In the genomic region with DNA sequence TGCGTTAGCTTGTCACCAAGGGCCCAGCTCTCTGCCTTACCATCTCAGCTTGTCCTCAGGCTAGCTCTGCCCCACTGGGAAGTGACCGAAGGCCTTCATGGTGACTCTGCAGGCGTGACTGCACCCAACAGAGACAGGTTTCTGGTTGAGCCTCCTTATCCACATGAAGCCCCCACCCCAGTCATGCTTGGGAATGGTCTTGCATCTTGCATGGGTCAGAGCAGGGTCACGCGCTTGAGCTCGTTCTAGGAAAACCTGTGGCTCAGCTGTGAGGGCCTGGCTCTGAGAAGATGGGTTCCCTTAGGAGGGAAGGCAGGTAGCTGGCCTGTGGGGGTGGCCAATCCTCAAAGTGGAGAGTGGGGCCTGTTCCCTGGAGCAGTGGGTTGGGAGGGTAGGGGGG, we compare ENCODE assay signal across 15 cellular contexts.
DNase-seq lines count a peak whose midpoint lies in the region; ATAC-seq, FAIRE-seq and TF ChIP-seq lines count a peak whose summit lies in the region.
"Had no signal": no experiment of that assay in that cellular context is flagged by ENCODE, and none has a peak within 500 bp of the region (broad histone marks: within the 10 kb centered on the region; RNA-seq: fewer than 3 reads in every experiment).

No MANE protein-coding gene starts in this region.

- TF ChIP-seq CTCF in heart right ventricle (IDR thresholded peaks at IDR 0.05), result no peak
- TF ChIP-seq CTCF in kidney (IDR thresholded peaks at IDR 0.05; ENCODE audit: borderline replicate concordance, extremely low read depth, insufficient read depth), result no peak
- TF ChIP-seq CTCF in progenitor cell of endocrine pancreas (IDR thresholded peaks at IDR 0.05; ENCODE audit: unreplicated experiment), result no peak

- H3K27ac ChIP-seq in heart right ventricle (no peak overlapping the region), kidney (ENCODE audit: low read depth in 2 of 2, low read length in 2 of 2) (no peak overlapping the region), aorta (ENCODE audit: low read depth in 1 of 2, low read length in 2 of 2) (no peak overlapping the region)

- H3K36me3 ChIP-seq in heart right ventricle (peaks cover 0 to 85% (median 8%) of the 10 kb centered on the region in 9 donors), kidney (ENCODE audit: control insufficient read depth in 1 of 2, insufficient read depth in 2 of 2, low read length in 2 of 2) (peaks cover 7 to 9% of the 10 kb centered on the region in 2 donors), aorta (ENCODE audit: control insufficient read depth in 1 of 2, insufficient read depth in 2 of 2, low read length in 1 of 2) (peaks cover 0 to 9% of the 10 kb centered on the region in 2 donors)

- H3K4me3 ChIP-seq in heart right ventricle (no peak overlapping the region), kidney (ENCODE audit: low read length in 2 of 2) (no peak overlapping the region), aorta (ENCODE audit: low read length in 2 of 2) (no peak overlapping the region)
- H3K4me3 ChIP-seq: GM23338 had no signal

- intact Hi-C loops in left ventricle myocardium superior (cut with micrococcal nuclease), result no loop called here
- intact Hi-C loops in heart right ventricle (cut with DNase I), result no loop called here
- intact Hi-C loops in kidney (cut with DNase I), result no loop called here
- intact Hi-C loops in posterior vena cava (cut with DNase I), result no loop called here
- intact Hi-C loops in aorta (cut with DNase I), result no loop called here

- no peaks in the 10 kb centered on the region for H3K4me1 Mint-ChIP-seq in progenitor cell of endocrine pancreas (ENCODE audit: low read depth)
- H3K4me1 Mint-ChIP-seq: GM23338 had no signal

- no peak overlapping the region for H3K9ac ChIP-seq in kidney (ENCODE audit: low read length in 2 of 2)

- peaks cover 18% of the 10 kb centered on the region for H3K36me3 Mint-ChIP-seq in progenitor cell of endocrine pancreas (ENCODE audit: insufficient read depth)

- no peak for FAIRE-seq in kidney (lab: Jason Lieb, UNC)

- H3K9me3 Mint-ChIP-seq in progenitor cell of endocrine pancreas (ENCODE audit: low read depth), result no peaks in the 10 kb centered on the region
- H3K9me3 Mint-ChIP-seq: CD8-positive, alpha-beta memory T cell; GM23338; IgD-negative memory B cell had no signal

- no peak overlapping the region for H3K27ac Mint-ChIP-seq in progenitor cell of endocrine pancreas
- H3K27ac Mint-ChIP-seq: CD8-positive, alpha-beta memory T cell; GM23338 had no signal

- H3K27me3 ChIP-seq in heart right ventricle (no peaks in the 10 kb centered on the region), aorta (ENCODE audit: control insufficient read depth in 1 of 2, insufficient read depth in 2 of 2, low read length in 1 of 2) (no peaks in the 10 kb centered on the region)

- H3K4me3 Mint-ChIP-seq in progenitor cell of endocrine pancreas (ENCODE audit: low read depth), result no peak overlapping the region
- H3K4me3 Mint-ChIP-seq: CD8-positive, alpha-beta memory T cell; GM23338; IgD-negative memory B cell had no signal

- H3K4me1 ChIP-seq in heart right ventricle, result peaks cover 0 to 16% (median 4%) of the 10 kb centered on the region in 9 donors
- H3K4me1 ChIP-seq in kidney (ENCODE audit: control insufficient read depth in 1 of 2, insufficient read depth in 1 of 2, low read depth in 1 of 2, low read length in 2 of 2), result no peaks in the 10 kb centered on the region
- H3K4me1 ChIP-seq in aorta (ENCODE audit: control insufficient read depth in 1 of 2, insufficient read depth in 2 of 2, low read length in 2 of 2), result no peaks in the 10 kb centered on the region
- H3K4me1 ChIP-seq: Caco-2 had no signal

- 96 to 97% methylated on average over 6 of the region's 6 CpGs for WGBS in heart right ventricle, 2 donors
- 94% methylated on average over 6 of the region's 6 CpGs for WGBS in aorta, 2 donors

- no peaks in the 10 kb centered on the region for H3K27me3 Mint-ChIP-seq in progenitor cell of endocrine pancreas
- H3K27me3 Mint-ChIP-seq: CD8-positive, alpha-beta memory T cell; IgD-negative memory B cell had no signal

- peak; percentile 3 for DNase-seq in left ventricle myocardium superior
- no peak for DNase-seq in heart right ventricle
- peak; percentile 42 for DNase-seq in kidney
- DNase-seq in posterior vena cava (ENCODE audit: low spot score), result peak; percentile 72
- DNase-seq in aorta, result peak; percentile 37 to 64
- no peak for DNase-seq in occipital lobe (lab: John Stamatoyannopoulos, UW)
- no peak for DNase-seq in progenitor cell of endocrine pancreas (ENCODE audit: low spot score, unreplicated experiment)
- DNase-seq: ACHN; C1 segment of cervical spinal cord; Caco-2; CD8-positive, alpha-beta memory T cell; H7 had no signal

- ATAC-seq in left ventricle myocardium superior (no peak), heart right ventricle (no peak), aorta (ENCODE audit: low FRiP score) (no peak), GM18519 (IDR thresholded peaks at IDR 0.05; ENCODE audit: low FRiP score, unreplicated experiment) (no peak)
- ATAC-seq: GM23338 had no signal

- H3K9me3 ChIP-seq in heart right ventricle (no peaks in the 10 kb centered on the region), kidney (ENCODE audit: control insufficient read depth in 1 of 2, low read length in 2 of 2) (no peaks in the 10 kb centered on the region), aorta (ENCODE audit: control insufficient read depth, low read length) (no peaks in the 10 kb centered on the region)
- H3K9me3 ChIP-seq: Caco-2 had no signal

Comparison
In these comparisons a context has a peak if more than half of its experiments do, and no peak if none do; other contexts are left out.
1. DNase-seq: peak in left ventricle myocardium superior (single experiment), kidney (single experiment), posterior vena cava (single experiment) and aorta (2 of 2); none in heart right ventricle (0 of 2), occipital lobe (single experiment) and progenitor cell of endocrine pancreas (single experiment).